In the genomic region with DNA sequence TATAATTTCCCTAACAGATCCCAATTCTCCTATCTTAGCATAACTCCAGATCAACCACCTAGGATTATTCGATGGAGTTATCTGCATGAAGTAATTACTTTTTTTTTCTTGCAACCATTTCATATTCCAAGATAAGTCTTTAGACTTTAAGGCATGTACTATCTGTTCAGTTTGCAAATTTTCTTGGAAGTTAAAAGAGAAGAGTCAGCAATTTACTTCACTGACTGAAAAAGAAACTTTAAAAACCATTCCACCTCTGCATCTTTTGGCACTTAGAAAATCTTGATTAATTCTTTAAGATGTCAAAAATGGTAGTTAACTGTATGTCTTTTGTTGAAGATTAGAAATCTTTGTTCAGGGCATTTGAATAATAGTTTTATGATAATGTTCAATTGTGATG, we compare ENCODE assay signal across 8 cellular contexts.
"Had no signal": no experiment of that assay in that cellular context is flagged by ENCODE, and none has a peak within 500 bp of the region (broad histone marks: within the 10 kb centered on the region; RNA-seq: fewer than 3 reads in every experiment).

No MANE protein-coding gene starts in this region.

- ATAC-seq: GM12878 had no signal

- H3K4me3 ChIP-seq: GM12878 had no signal

- FAIRE-seq: G401.6, GM12878, GM12891, GM12892, GM18507, GM19239 had no signal

- DNase-seq: GDM1, GF-D8 had no signal
